Comparison of ENCODE assay signal across 23 cellular contexts in the genomic region with DNA sequence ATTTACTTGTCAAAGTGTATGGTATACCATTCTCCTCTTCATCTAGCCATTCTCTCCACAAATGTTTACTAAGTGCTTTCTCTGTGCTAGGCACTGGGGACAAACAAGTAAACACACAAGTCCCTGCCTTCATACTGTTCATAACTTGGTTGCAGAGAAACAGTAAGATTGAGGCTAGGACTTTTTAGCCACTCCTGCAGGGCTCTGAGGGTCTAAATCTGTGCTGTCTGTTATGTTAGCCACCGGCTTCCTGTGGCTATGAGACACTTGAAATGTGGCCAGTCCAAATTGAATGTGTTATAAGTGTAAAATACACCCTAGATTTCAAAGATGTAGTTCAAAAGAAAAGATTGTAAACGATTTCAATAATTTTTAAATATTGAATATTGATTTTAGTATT. TPM values are rescaled to one million over a fixed set of nuclear protein-coding genes. Genes with fewer than 3 reads are reported as not detected.
DNase-seq lines count a peak whose midpoint lies in the region; ATAC-seq lines count a peak whose summit lies in the region.
"Had no signal": no experiment of that assay in that cellular context is flagged by ENCODE, and none has a peak within 500 bp of the region (broad histone marks: within the 10 kb centered on the region; RNA-seq: fewer than 3 reads in every experiment).

No MANE protein-coding gene starts in this region.

- peaks cover 0 to 6% of the 10 kb centered on the region in 2 donors for H3K27me3 Mint-ChIP-seq in CD8-positive, alpha-beta memory T cell
- H3K27me3 Mint-ChIP-seq in effector memory CD8-positive, alpha-beta T cell, result no peaks in the 10 kb centered on the region
- peaks cover 4 to 18% of the 10 kb centered on the region in 2 donors for H3K27me3 Mint-ChIP-seq in natural killer cell treated with Interleukin-12 subunit alpha and Interleukin-12 subunit beta and Interleukin-15 and Interleukin-18, amount 100 ng/mL, for 72 hours

- DNase-seq in CD8-positive, alpha-beta memory T cell, result no peak
- DNase-seq in effector memory CD8-positive, alpha-beta T cell, result no peak
- DNase-seq in natural killer cell treated with Interleukin-12 subunit alpha and Interleukin-12 subunit beta and Interleukin-15 and Interleukin-18, amount 100 ng/mL, for 72 hours (ENCODE audit: low spot score), result no peak
- DNase-seq in NCI-H82 treated with DMSO at 0.1 percent for 48 hours (lab: John Stamatoyannopoulos, UW; ENCODE audit: unreplicated experiment) (no peak), NCI-H1694 treated with DMSO at 0.1 percent for 48 hours (lab: John Stamatoyannopoulos, UW) (no peak)
- DNase-seq: Caco-2, DMS 273 treated with DMSO at 0.1 percent for 48 hours, DMS79 treated with DMSO at 0.1 percent for 48 hours, KBM-7, NCI-H1092 treated with DMSO at 0.1 percent for 48 hours, NCI-H1436 treated with DMSO at 0.1 percent for 48 hours, NCI-H2081, NCI-H2171 treated with DMSO at 0.1 percent for 48 hours, NCI-H524 treated with DMSO at 0.1 percent for 48 hours, NCI-H82, SHP77 treated with DMSO at 0.1 percent for 48 hours had no signal

- no peak for ATAC-seq in effector memory CD8-positive, alpha-beta T cell (replicated peaks)
- ATAC-seq in natural killer cell treated with Interleukin-12 subunit alpha and Interleukin-12 subunit beta and Interleukin-15 and Interleukin-18, amount 100 ng/mL, for 72 hours, result no peak
- ATAC-seq in GM19328 (IDR thresholded peaks at IDR 0.05; ENCODE audit: unreplicated experiment) (no peak), HG02763 (IDR thresholded peaks at IDR 0.05; ENCODE audit: unreplicated experiment) (no peak)
- ATAC-seq: GM23338 had no signal

- H3K36me3 ChIP-seq in BLaER1, result no peaks in the 10 kb centered on the region
- H3K36me3 ChIP-seq in CD8-positive, alpha-beta memory T cell (ENCODE audit: insufficient read depth, low read length), result no peaks in the 10 kb centered on the region
- H3K36me3 ChIP-seq: HAP-1 had no signal

- no peaks in the 10 kb centered on the region for H4K20me1 ChIP-seq in BLaER1

- no peak overlapping the region for H3K4me3 ChIP-seq in BLaER1
- no peak overlapping the region for H3K4me3 ChIP-seq in CD8-positive, alpha-beta memory T cell (ENCODE audit: low read length)
- H3K4me3 ChIP-seq: GM23338, HAP-1, SK-N-MC had no signal

- no peaks in the 10 kb centered on the region for H3K9me3 ChIP-seq in BLaER1
- no peaks in the 10 kb centered on the region for H3K9me3 ChIP-seq in CD8-positive, alpha-beta memory T cell (ENCODE audit: low read length)
- H3K9me3 ChIP-seq: Caco-2, HAP-1 had no signal

- peak overlapping the region in 5 of 8 donors; percentile 2 to 51 (median 8) for H3K27ac Mint-ChIP-seq in CD8-positive, alpha-beta memory T cell
- H3K27ac Mint-ChIP-seq in effector memory CD8-positive, alpha-beta T cell, result peak overlapping the region; percentile 25 to 75
- H3K27ac Mint-ChIP-seq in natural killer cell treated with Interleukin-12 subunit alpha and Interleukin-12 subunit beta and Interleukin-15 and Interleukin-18, amount 100 ng/mL, for 72 hours, result peak overlapping the region in 1 of 2 donors; percentile 74
- H3K27ac Mint-ChIP-seq: GM23338 had no signal

- H3K4me1 Mint-ChIP-seq in CD8-positive, alpha-beta memory T cell, result peaks cover 53 to 58% (median 57%) of the 10 kb centered on the region in 3 donors
- H3K4me1 Mint-ChIP-seq in effector memory CD8-positive, alpha-beta T cell (ENCODE audit: low read depth in 2 of 2), result peaks cover 27 to 45% of the 10 kb centered on the region in 2 donors
- peaks cover 33 to 56% of the 10 kb centered on the region in 2 donors for H3K4me1 Mint-ChIP-seq in natural killer cell treated with Interleukin-12 subunit alpha and Interleukin-12 subunit beta and Interleukin-15 and Interleukin-18, amount 100 ng/mL, for 72 hours (ENCODE audit: low read depth in 2 of 2)

- POLR2A ChIA-PET in CD8-positive, alpha-beta memory T cell (lab: Charles Lee), result no interaction called here

- no peak overlapping the region for H3K27ac ChIP-seq in BLaER1
- no peak overlapping the region for H3K27ac ChIP-seq in CD8-positive, alpha-beta memory T cell (ENCODE audit: low read depth, low read length)
- H3K27ac ChIP-seq: RWPE1 had no signal

- CTCF ChIA-PET in CD8-positive, alpha-beta memory T cell (lab: Charles Lee), result no interaction called here

- no peaks in the 10 kb centered on the region for H3K9me3 Mint-ChIP-seq in CD8-positive, alpha-beta memory T cell
- H3K9me3 Mint-ChIP-seq in effector memory CD8-positive, alpha-beta T cell, result no peaks in the 10 kb centered on the region
- peaks cover 2% of the 10 kb centered on the region for H3K9me3 Mint-ChIP-seq in natural killer cell treated with Interleukin-12 subunit alpha and Interleukin-12 subunit beta and Interleukin-15 and Interleukin-18, amount 100 ng/mL, for 72 hours
- H3K9me3 Mint-ChIP-seq: GM23338 had no signal

- H3K27me3 ChIP-seq in BLaER1, result no peaks in the 10 kb centered on the region
- no peaks in the 10 kb centered on the region for H3K27me3 ChIP-seq in CD8-positive, alpha-beta memory T cell (ENCODE audit: insufficient read depth, low read length, poor library complexity, severe bottlenecking)

- peaks cover 0 to 16% (median 7%) of the 10 kb centered on the region in 3 donors for H3K36me3 Mint-ChIP-seq in CD8-positive, alpha-beta memory T cell
- H3K36me3 Mint-ChIP-seq in effector memory CD8-positive, alpha-beta T cell (ENCODE audit: insufficient read depth), result peaks cover 18% of the 10 kb centered on the region
- peaks cover 5% of the 10 kb centered on the region for H3K36me3 Mint-ChIP-seq in natural killer cell treated with Interleukin-12 subunit alpha and Interleukin-12 subunit beta and Interleukin-15 and Interleukin-18, amount 100 ng/mL, for 72 hours

- H3K4me1 ChIP-seq in BLaER1, result peaks cover 46% of the 10 kb centered on the region
- peaks cover 37% of the 10 kb centered on the region for H3K4me1 ChIP-seq in CD8-positive, alpha-beta memory T cell (ENCODE audit: insufficient read depth, low read length)
- H3K4me1 ChIP-seq: Caco-2 had no signal

- peak overlapping the region; percentile 36 for H3K4me2 ChIP-seq in BLaER1
- H3K4me2 ChIP-seq: GM23338 had no signal

- no peak overlapping the region for H3K4me3 Mint-ChIP-seq in CD8-positive, alpha-beta memory T cell
- no peak overlapping the region for H3K4me3 Mint-ChIP-seq in effector memory CD8-positive, alpha-beta T cell
- H3K4me3 Mint-ChIP-seq in natural killer cell treated with Interleukin-12 subunit alpha and Interleukin-12 subunit beta and Interleukin-15 and Interleukin-18, amount 100 ng/mL, for 72 hours, result peak overlapping the region; percentile 83
- H3K4me3 Mint-ChIP-seq: GM23338 had no signal

- no peak overlapping the region for H3K9ac ChIP-seq in BLaER1

RNA-seq across cellular contexts. Expression of a gene that starts 50.2 kb away (rescaled TPM):
- total RNA-seq in CD8-positive, alpha-beta memory T cell, result 1 to 10 TPM; 2.1 to 2.5 TPM
- polyA plus RNA-seq in CD8-positive, alpha-beta memory T cell, result 4.9 TPM
- 1 to 10 TPM; 2.4 to 4.4 TPM for total RNA-seq in natural killer cell treated with Interleukin-12 subunit alpha and Interleukin-12 subunit beta and Interleukin-15 and Interleukin-18, amount 100 ng/mL, for 72 hours

RNA-seq across cellular contexts. Expression of a gene that starts 50.7 kb away (rescaled TPM):
- 1 to 10 TPM; 5.0 to 5.5 TPM for total RNA-seq in CD8-positive, alpha-beta memory T cell
- polyA plus RNA-seq in CD8-positive, alpha-beta memory T cell, result 7.0 TPM
- total RNA-seq in natural killer cell treated with Interleukin-12 subunit alpha and Interleukin-12 subunit beta and Interleukin-15 and Interleukin-18, amount 100 ng/mL, for 72 hours, result 10 to 100 TPM in 1 of 2 donors, 1 to 10 TPM in 1; 8.7 to 15.0 TPM
